8 cellular contexts compared by ENCODE assay signal in the genomic region with DNA sequence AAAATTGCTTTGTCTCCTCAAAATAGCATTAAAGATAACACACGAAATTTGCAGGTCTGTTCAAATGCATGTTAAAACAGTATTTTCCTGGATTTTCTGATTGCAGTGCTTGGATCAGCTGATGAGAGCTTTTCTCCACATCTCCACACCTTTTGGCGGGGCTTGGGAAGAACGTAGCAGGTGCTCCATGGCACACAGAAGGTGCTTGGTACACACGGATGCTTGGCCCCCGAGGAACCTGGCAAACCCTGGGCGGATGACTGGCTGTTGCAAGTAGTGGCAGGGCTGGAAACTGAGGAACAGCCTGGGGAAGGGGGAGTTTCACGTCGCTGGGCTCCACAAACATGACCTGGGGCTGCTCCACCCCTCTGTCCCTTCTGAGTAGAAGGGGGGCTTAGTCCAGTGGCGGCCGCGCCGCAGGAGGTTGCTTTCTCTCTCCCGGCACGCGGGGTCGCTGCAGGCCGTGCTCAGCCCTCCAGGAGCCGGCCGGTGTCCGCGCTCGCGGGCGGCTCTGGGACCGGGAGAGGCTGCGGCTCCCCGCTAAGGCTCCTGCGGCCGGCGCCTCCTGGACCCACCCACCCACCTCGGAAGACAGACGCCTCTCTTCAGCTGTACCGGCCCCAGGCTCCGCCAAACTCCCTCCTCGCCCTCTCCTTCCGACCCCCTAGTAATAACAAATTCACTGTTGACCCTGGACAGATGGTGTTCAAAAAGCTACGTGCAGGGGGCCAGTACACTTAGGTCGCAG.
DNase-seq lines count a peak whose midpoint lies in the region; ATAC-seq and TF ChIP-seq lines count a peak whose summit lies in the region.

No MANE protein-coding gene starts in this region.

- H3K27ac Mint-ChIP-seq in activated CD8-positive, alpha-beta memory T cell treated with anti-CD3 and anti-CD28 coated beads, Interleukin-2, amount 10 ng/mL, durations not matched to agents 7 days and 5 days = no peak overlapping the region

- no peaks in the 10 kb centered on the region for H3K9me3 Mint-ChIP-seq in activated CD8-positive, alpha-beta memory T cell treated with anti-CD3 and anti-CD28 coated beads, Interleukin-2, amount 10 ng/mL, durations not matched to agents 7 days and 5 days (ENCODE audit: low read depth)

- H3K27me3 ChIP-seq in SJCRH30 = peaks cover 11% of the 10 kb centered on the region; the same call in 1 of the 2 replicates

- H3K4me3 ChIP-seq in SJCRH30 (no peak overlapping the region), fibroblast of villous mesenchyme (ENCODE audit: low read depth, low read length) (no peak overlapping the region)

- peak; percentile 62 for ATAC-seq in HG03103 (IDR thresholded peaks at IDR 0.05; ENCODE audit: low read depth, unreplicated experiment)
- no peak for ATAC-seq in activated CD8-positive, alpha-beta memory T cell treated with anti-CD3 and anti-CD28 coated beads, Interleukin-2, amount 10 ng/mL, durations not matched to agents 7 days and 5 days
- ATAC-seq in GM21528 (IDR thresholded peaks at IDR 0.05; ENCODE audit: low FRiP score, unreplicated experiment) = no peak

- peak; percentile 65 for TF ChIP-seq CTCF in fibroblast of villous mesenchyme (IDR thresholded peaks at IDR 0.05; ENCODE audit: insufficient read depth, low read depth, low read length)

- H3K27me3 Mint-ChIP-seq in activated CD8-positive, alpha-beta memory T cell treated with anti-CD3 and anti-CD28 coated beads, Interleukin-2, amount 10 ng/mL, durations not matched to agents 7 days and 5 days = peaks cover 16% of the 10 kb centered on the region

- no peaks in the 10 kb centered on the region for H3K36me3 ChIP-seq in SJCRH30

- DNase-seq in ELR (ENCODE audit: low read depth) (peak; percentile 53), SJCRH30 (peak; percentile 17 to 18), fibroblast of villous mesenchyme (ENCODE audit: low read depth) (peak; percentile 29), occipital lobe (lab: John Stamatoyannopoulos, UW) (peak; percentile 7), GM19240 (ENCODE audit: insufficient read length, low spot score) (no peak)
- no peak for DNase-seq in activated CD8-positive, alpha-beta memory T cell treated with anti-CD3 and anti-CD28 coated beads, Interleukin-2, amount 10 ng/mL, durations not matched to agents 7 days and 5 days

- no peak overlapping the region for H3K4me3 Mint-ChIP-seq in activated CD8-positive, alpha-beta memory T cell treated with anti-CD3 and anti-CD28 coated beads, Interleukin-2, amount 10 ng/mL, durations not matched to agents 7 days and 5 days

- CTCF ChIA-PET in activated CD8-positive, alpha-beta memory T cell treated with anti-CD3 and anti-CD28 coated beads, Interleukin-2, amount 10 ng/mL, durations not matched to agents 7 days and 5 days (lab: Charles Lee) = interaction anchor here (0.5 to 0.6 kb wide), 2 partner anchors 201 to 903 kb away, joined by 3 read pairs; no protein-coding TSS in a partner anchor

- H3K36me3 Mint-ChIP-seq in activated CD8-positive, alpha-beta memory T cell treated with anti-CD3 and anti-CD28 coated beads, Interleukin-2, amount 10 ng/mL, durations not matched to agents 7 days and 5 days = no peaks in the 10 kb centered on the region

- no peak overlapping the region for H3K27ac ChIP-seq in SJCRH30

- no peaks in the 10 kb centered on the region for H3K4me1 Mint-ChIP-seq in activated CD8-positive, alpha-beta memory T cell treated with anti-CD3 and anti-CD28 coated beads, Interleukin-2, amount 10 ng/mL, durations not matched to agents 7 days and 5 days

- H3K9me3 ChIP-seq in SJCRH30 (replicated peaks) = no peaks in the 10 kb centered on the region

- no peaks in the 10 kb centered on the region for H3K4me1 ChIP-seq in SJCRH30

Comparison
In these comparisons a context has a peak if more than half of its experiments do, and no peak if none do; other contexts are left out.
1. DNase-seq: peak in ELR (single experiment), SJCRH30 (2 of 2), fibroblast of villous mesenchyme (single experiment) and occipital lobe (single experiment); none in GM19240 (single experiment) and activated CD8-positive, alpha-beta memory T cell treated with anti-CD3 and anti-CD28 coated beads, Interleukin-2, amount 10 ng/mL, durations not matched to agents 7 days and 5 days (single experiment).